2 cellular contexts compared by ENCODE assay signal in the genomic region with DNA sequence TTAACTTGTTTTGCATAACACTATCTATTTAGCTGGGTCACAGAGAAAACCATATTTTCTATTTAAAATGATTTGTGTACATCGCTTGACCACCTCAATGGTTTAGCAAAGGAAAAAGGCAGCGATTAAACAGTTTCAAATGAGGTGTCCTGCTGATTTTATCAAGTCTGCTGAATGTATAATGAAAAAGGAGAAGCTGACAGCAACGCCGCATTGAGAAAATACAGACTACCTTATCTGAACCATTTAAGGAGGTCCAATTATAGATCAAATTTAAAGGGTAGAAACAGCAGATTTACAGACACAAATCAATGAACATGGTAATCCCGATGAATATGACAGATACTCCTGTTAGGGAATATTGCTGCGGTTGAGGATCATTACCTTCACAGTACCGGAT.
A peak's percentile ranks its signal among the peaks of the same experiment; 100 is the strongest.
TF ChIP-seq lines count a peak whose summit lies in the region.

No MANE protein-coding gene starts in this region.

TF ChIP-seq in SK-N-SH, 30 proteins besides CTCF, POLR2A, EP300 and RAD21 (continues in another document):
- TF ChIP-seq TEAD4 (IDR thresholded peaks at IDR 0.05; ENCODE audit: borderline replicate concordance, insufficient read depth) (no peak), GABPA (IDR thresholded peaks at IDR 0.05; ENCODE audit: low read depth) (no peak), TCF12 (IDR thresholded peaks at IDR 0.05) (peak; percentile 38), SMC3 (IDR thresholded peaks at IDR 0.05; ENCODE audit: low read depth, low read length) (no peak), JUND (IDR thresholded peaks at IDR 0.05) (no peak), FOXJ3 (CRISPR knock-in tag; IDR thresholded peaks at IDR 0.05) (peak; percentile 77), MXI1 (IDR thresholded peaks at IDR 0.05; ENCODE audit: low read depth, low read length) (peak; percentile 23; the same call in 1 of the 2 replicates), FOSL2 (IDR thresholded peaks at IDR 0.05; ENCODE audit: borderline replicate concordance, low read depth) (no peak), RXRA (IDR thresholded peaks at IDR 0.05; ENCODE audit: borderline replicate concordance, low read depth) (no peak), POLR2AphosphoS5 (IDR thresholded peaks at IDR 0.05; ENCODE audit: low read depth, low read length) (no peak), NRF1 (IDR thresholded peaks at IDR 0.05; ENCODE audit: low read depth, low read length) (no peak), TAF1 (IDR thresholded peaks at IDR 0.05; ENCODE audit: borderline replicate concordance, low read depth, low read length) (no peak), SIN3A (IDR thresholded peaks at IDR 0.05; ENCODE audit: borderline replicate concordance, low read depth, low read length) (no peak), MEF2A (IDR thresholded peaks at IDR 0.05; ENCODE audit: borderline replicate concordance, low read depth) (no peak), EZH2phosphoT487 (IDR thresholded peaks at IDR 0.05; ENCODE audit: borderline replicate concordance, low read depth) (no peak), RCOR1 (IDR thresholded peaks at IDR 0.05; ENCODE audit: low read length) (peak; percentile 71; the same call in 1 of the 2 replicates), GATA2 (CRISPR knock-in tag; IDR thresholded peaks at IDR 0.05) (peak; percentile 96), RFX5 (IDR thresholded peaks at IDR 0.05; ENCODE audit: low read length) (no peak), CHD2 (IDR thresholded peaks at IDR 0.05; ENCODE audit: low read length, partially characterized antibody) (peak; percentile 37), NFIC (IDR thresholded peaks at IDR 0.05; ENCODE audit: borderline replicate concordance) (no peak)
- TF ChIP-seq, protein P1, sequence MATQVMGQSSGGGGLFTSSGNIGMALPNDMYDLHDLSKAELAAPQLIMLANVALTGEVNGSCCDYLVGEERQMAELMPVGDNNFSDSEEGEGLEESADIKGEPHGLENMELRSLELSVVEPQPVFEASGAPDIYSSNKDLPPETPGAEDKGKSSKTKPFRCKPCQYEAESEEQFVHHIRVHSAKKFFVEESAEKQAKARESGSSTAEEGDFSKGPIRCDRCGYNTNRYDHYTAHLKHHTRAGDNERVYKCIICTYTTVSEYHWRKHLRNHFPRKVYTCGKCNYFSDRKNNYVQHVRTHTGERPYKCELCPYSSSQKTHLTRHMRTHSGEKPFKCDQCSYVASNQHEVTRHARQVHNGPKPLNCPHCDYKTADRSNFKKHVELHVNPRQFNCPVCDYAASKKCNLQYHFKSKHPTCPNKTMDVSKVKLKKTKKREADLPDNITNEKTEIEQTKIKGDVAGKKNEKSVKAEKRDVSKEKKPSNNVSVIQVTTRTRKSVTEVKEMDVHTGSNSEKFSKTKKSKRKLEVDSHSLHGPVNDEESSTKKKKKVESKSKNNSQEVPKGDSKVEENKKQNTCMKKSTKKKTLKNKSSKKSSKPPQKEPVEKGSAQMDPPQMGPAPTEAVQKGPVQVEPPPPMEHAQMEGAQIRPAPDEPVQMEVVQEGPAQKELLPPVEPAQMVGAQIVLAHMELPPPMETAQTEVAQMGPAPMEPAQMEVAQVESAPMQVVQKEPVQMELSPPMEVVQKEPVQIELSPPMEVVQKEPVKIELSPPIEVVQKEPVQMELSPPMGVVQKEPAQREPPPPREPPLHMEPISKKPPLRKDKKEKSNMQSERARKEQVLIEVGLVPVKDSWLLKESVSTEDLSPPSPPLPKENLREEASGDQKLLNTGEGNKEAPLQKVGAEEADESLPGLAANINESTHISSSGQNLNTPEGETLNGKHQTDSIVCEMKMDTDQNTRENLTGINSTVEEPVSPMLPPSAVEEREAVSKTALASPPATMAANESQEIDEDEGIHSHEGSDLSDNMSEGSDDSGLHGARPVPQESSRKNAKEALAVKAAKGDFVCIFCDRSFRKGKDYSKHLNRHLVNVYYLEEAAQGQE (IDR thresholded peaks at IDR 0.05; ENCODE audit: low read depth, low read length), result no peak
- TF ChIP-seq, protein P2, sequence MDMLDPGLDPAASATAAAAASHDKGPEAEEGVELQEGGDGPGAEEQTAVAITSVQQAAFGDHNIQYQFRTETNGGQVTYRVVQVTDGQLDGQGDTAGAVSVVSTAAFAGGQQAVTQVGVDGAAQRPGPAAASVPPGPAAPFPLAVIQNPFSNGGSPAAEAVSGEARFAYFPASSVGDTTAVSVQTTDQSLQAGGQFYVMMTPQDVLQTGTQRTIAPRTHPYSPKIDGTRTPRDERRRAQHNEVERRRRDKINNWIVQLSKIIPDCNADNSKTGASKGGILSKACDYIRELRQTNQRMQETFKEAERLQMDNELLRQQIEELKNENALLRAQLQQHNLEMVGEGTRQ (IDR thresholded peaks at IDR 0.05; ENCODE audit: borderline replicate concordance, low read depth, low read length), result no peak
- TF ChIP-seq, protein P3, sequence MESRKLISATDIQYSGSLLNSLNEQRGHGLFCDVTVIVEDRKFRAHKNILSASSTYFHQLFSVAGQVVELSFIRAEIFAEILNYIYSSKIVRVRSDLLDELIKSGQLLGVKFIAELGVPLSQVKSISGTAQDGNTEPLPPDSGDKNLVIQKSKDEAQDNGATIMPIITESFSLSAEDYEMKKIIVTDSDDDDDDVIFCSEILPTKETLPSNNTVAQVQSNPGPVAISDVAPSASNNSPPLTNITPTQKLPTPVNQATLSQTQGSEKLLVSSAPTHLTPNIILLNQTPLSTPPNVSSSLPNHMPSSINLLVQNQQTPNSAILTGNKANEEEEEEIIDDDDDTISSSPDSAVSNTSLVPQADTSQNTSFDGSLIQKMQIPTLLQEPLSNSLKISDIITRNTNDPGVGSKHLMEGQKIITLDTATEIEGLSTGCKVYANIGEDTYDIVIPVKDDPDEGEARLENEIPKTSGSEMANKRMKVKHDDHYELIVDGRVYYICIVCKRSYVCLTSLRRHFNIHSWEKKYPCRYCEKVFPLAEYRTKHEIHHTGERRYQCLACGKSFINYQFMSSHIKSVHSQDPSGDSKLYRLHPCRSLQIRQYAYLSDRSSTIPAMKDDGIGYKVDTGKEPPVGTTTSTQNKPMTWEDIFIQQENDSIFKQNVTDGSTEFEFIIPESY (IDR thresholded peaks at IDR 0.05; ENCODE audit: borderline replicate concordance, low read depth), result no peak
- TF ChIP-seq, protein P4, sequence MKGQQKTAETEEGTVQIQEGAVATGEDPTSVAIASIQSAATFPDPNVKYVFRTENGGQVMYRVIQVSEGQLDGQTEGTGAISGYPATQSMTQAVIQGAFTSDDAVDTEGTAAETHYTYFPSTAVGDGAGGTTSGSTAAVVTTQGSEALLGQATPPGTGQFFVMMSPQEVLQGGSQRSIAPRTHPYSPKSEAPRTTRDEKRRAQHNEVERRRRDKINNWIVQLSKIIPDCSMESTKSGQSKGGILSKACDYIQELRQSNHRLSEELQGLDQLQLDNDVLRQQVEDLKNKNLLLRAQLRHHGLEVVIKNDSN (IDR thresholded peaks at IDR 0.05; ENCODE audit: borderline replicate concordance, low read depth), result no peak
- TF ChIP-seq, protein P5, sequence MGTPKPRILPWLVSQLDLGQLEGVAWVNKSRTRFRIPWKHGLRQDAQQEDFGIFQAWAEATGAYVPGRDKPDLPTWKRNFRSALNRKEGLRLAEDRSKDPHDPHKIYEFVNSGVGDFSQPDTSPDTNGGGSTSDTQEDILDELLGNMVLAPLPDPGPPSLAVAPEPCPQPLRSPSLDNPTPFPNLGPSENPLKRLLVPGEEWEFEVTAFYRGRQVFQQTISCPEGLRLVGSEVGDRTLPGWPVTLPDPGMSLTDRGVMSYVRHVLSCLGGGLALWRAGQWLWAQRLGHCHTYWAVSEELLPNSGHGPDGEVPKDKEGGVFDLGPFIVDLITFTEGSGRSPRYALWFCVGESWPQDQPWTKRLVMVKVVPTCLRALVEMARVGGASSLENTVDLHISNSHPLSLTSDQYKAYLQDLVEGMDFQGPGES (IDR thresholded peaks at IDR 0.05; ENCODE audit: low read depth, low read length), result no peak

TF ChIP-seq in K562, 482 proteins besides CTCF, POLR2A, EP300 and RAD21:
- TF ChIP-seq ZNF766 (CRISPR knock-in tag; conservative IDR thresholded peaks at IDR 0.05), result no peak
- 0 out of 2 replicates have a peak, but pooled peaks have one; percentile 20 for TF ChIP-seq PKNOX1 (IDR thresholded peaks at IDR 0.05)
